Comparison of ENCODE assay signal across 15 cellular contexts in genomic region chr4:18042754-18043153, GRCh38. TPM values are rescaled to one million over a fixed set of nuclear protein-coding genes. Genes with fewer than 3 reads are reported as not detected.
DNase-seq lines count a peak whose midpoint lies in the region; ATAC-seq, FAIRE-seq and TF ChIP-seq lines count a peak whose summit lies in the region.
"Had no signal": no experiment of that assay in that cellular context is flagged by ENCODE, and none has a peak within 500 bp of the region (broad histone marks: within the 10 kb centered on the region; RNA-seq: fewer than 3 reads in every experiment).

No MANE protein-coding gene starts in this region.

- H3K27me3 ChIP-seq in breast epithelium, result no peaks in the 10 kb centered on the region
- no peaks in the 10 kb centered on the region for H3K27me3 ChIP-seq in H1 (replicated peaks in 1 of 4; ENCODE audit: control insufficient read depth in 3 of 4, extremely low read depth in 1 of 4, insufficient read depth in 3 of 4, low read length in 3 of 4)
- H3K27me3 ChIP-seq in smooth muscle cell (ENCODE audit: low read depth), result no peaks in the 10 kb centered on the region

- 64% methylated on average over 2 of the region's 2 CpGs; no CpG with 5 or more reads in 1 of the 2 experiments for WGBS in H1 (ENCODE audit: extremely low coverage in 1 of 2, insufficient coverage in 1 of 2, insufficient read length in 1 of 2, insufficient replicate concordance in 2 of 2, low coverage in 1 of 2, low lambda C conversion rate in 2 of 2, missing lambda C conversion rate in 1 of 2), 2 experiments
- 43% methylated on average over 2 of the region's 2 CpGs for WGBS in smooth muscle cell (ENCODE audit: low lambda C conversion rate)

- H3F3A ChIP-seq in smooth muscle cell (ENCODE audit: low read depth), result no peaks in the 10 kb centered on the region

- H3K23ac ChIP-seq in H1 (ENCODE audit: insufficient read length), result no peak overlapping the region

- no peak overlapping the region for H2BK120ac ChIP-seq in H1 (replicated peaks; ENCODE audit: low read depth, low read length)

- no peak overlapping the region for H4K8ac ChIP-seq in H1 (ENCODE audit: extremely low read depth, insufficient read depth, low read length)

- H3K4ac ChIP-seq in H1 (replicated peaks; ENCODE audit: insufficient read length, low read depth, low read length), result no peak overlapping the region

- no peak overlapping the region for H3K27ac ChIP-seq in breast epithelium
- H3K27ac ChIP-seq in H1 (ENCODE audit: low read depth, low read length), result no peak overlapping the region
- H3K27ac ChIP-seq in smooth muscle cell (ENCODE audit: low read depth), result no peak overlapping the region
- H3K27ac ChIP-seq: coronary artery, left ventricle myocardium inferior had no signal

- H3K36me3 ChIP-seq in breast epithelium, result no peaks in the 10 kb centered on the region
- H3K36me3 ChIP-seq in H1 (ENCODE audit: control insufficient read depth in 2 of 4, insufficient read depth in 4 of 4, low read length in 3 of 4), result no peaks in the 10 kb centered on the region
- no peaks in the 10 kb centered on the region for H3K36me3 ChIP-seq in smooth muscle cell (ENCODE audit: low read depth)
- H3K36me3 ChIP-seq: left ventricle myocardium inferior had no signal

- no peak overlapping the region for H2BK20ac ChIP-seq in H1 (ENCODE audit: low read length)

- H2AFZ ChIP-seq in H1 (ENCODE audit: low read length) (no peak overlapping the region), smooth muscle cell (ENCODE audit: low read depth) (no peak overlapping the region)

- H3K4me3 ChIP-seq in breast epithelium, result no peak overlapping the region
- no peak overlapping the region for H3K4me3 ChIP-seq in H1 (ENCODE audit: extremely low read depth in 1 of 4, insufficient read depth in 2 of 4, low read depth in 3 of 4, low read length in 4 of 4)
- no peak overlapping the region for H3K4me3 ChIP-seq in smooth muscle cell
- H3K4me3 ChIP-seq: coronary artery, left ventricle myocardium inferior had no signal

- no peak overlapping the region for H3K4me2 ChIP-seq in H1 (ENCODE audit: insufficient read depth in 1 of 2, low read depth in 2 of 2, low read length in 2 of 2)
- no peak overlapping the region for H3K4me2 ChIP-seq in smooth muscle cell

- H3K79me2 ChIP-seq in H1 (ENCODE audit: control insufficient read depth in 1 of 2, insufficient read depth in 2 of 2, low read length in 2 of 2) (no peaks in the 10 kb centered on the region), smooth muscle cell (ENCODE audit: low read depth) (no peaks in the 10 kb centered on the region)

- H3K14ac ChIP-seq in H1 (ENCODE audit: insufficient read length), result no peak overlapping the region

- no peak for ATAC-seq in GM18511 (IDR thresholded peaks at IDR 0.05; ENCODE audit: unreplicated experiment)

- BruUV-seq in MCF 10A (replicated peaks; lab: Mats Ljungman, UMichigan), result no TSS peak

- POLR2A ChIA-PET in MCF 10A (lab: Yijun Ruan, JAX), result no interaction called here
- POLR2A ChIA-PET in H1 (lab: Charles Lee; ENCODE audit: partially characterized antibody), result no interaction called here

- no peak for TF ChIP-seq RAD21 in H1 (IDR thresholded peaks at IDR 0.05 in 1 of 2, conservative IDR thresholded peaks at IDR 0.05 in 1 of 2; ENCODE audit: low read depth in 2 of 2, low read length in 2 of 2)

- no peak overlapping the region for H2BK12ac ChIP-seq in H1 (ENCODE audit: low read depth, low read length)

- H3K4me3 Mint-ChIP-seq in MCF 10A (ENCODE audit: unreplicated experiment), result no peak overlapping the region

- no peaks in the 10 kb centered on the region for H3K27me3 Mint-ChIP-seq in MCF 10A (ENCODE audit: insufficient read depth, unreplicated experiment)

- intact Hi-C loops in MCF 10A (cut with micrococcal nuclease) (no loop called here), breast epithelium (cut with DNase I; ENCODE audit: low total_unique reads) (no loop called here)

- no peak for TF ChIP-seq EP300 in H1 (IDR thresholded peaks at IDR 0.05; ENCODE audit: borderline replicate concordance in 1 of 2, low read depth in 2 of 2, low read length in 2 of 2)

- TF ChIP-seq CTCF in MCF 10A (IDR thresholded peaks at IDR 0.05; ENCODE audit: unreplicated experiment), result no peak
- TF ChIP-seq CTCF in breast epithelium (IDR thresholded peaks at IDR 0.05), result no peak
- peak in 1 of 3 experiments; percentile 38; a peak in 2 of 4 replicates for TF ChIP-seq CTCF in H1 (IDR thresholded peaks at IDR 0.05; ENCODE audit: control extremely low read depth in 1 of 3, insufficient read depth in 1 of 3, low read depth in 1 of 3, low read length in 3 of 3)
- peak; percentile 13 for TF ChIP-seq CTCF in smooth muscle cell (IDR thresholded peaks at IDR 0.05; ENCODE audit: borderline replicate concordance, insufficient read depth, poor library complexity, severe bottlenecking)

- H3K9me3 Mint-ChIP-seq in MCF 10A (ENCODE audit: unreplicated experiment), result no peaks in the 10 kb centered on the region

- CTCF ChIA-PET in MCF 10A (lab: Yijun Ruan, JAX), result no interaction called here
- CTCF ChIA-PET in H1 (lab: Charles Lee; ENCODE audit: partially characterized antibody), result interaction anchor here (0.6 to 1.3 kb wide), 5 partner anchors 10 to 318 kb away, joined by 3 to 4 read pairs (median 3); no protein-coding TSS in a partner anchor

- no peaks in the 10 kb centered on the region for H3K36me3 Mint-ChIP-seq in MCF 10A (ENCODE audit: insufficient read depth, unreplicated experiment)

- peaks cover 5% of the 10 kb centered on the region for H3K4me1 Mint-ChIP-seq in MCF 10A (ENCODE audit: insufficient read depth, unreplicated experiment)

- DNase-seq in MCF 10A (ENCODE audit: unreplicated experiment), result peak; percentile 20
- no peak for DNase-seq in breast epithelium (ENCODE audit: low spot score in 2 of 2)
- peak; percentile 68 for DNase-seq in NCI-H226
- DNase-seq in H1 (ENCODE audit: low read depth in 1 of 2, low spot score in 2 of 2), result no peak
- DNase-seq in smooth muscle cell (lab: John Stamatoyannopoulos, UW; ENCODE audit: unreplicated experiment), result no peak
- no peak for DNase-seq in RPMI8226
- no peak for DNase-seq in stimulated activated CD4-positive, alpha-beta T cell treated with anti-CD3 and anti-CD28 coated beads, Interleukin-1b, Interleukin-23, amount 100 ng/mL, for 48 hours
- DNase-seq: activated effector memory CD4-positive, alpha-beta T cell treated with anti-CD3 and anti-CD28 coated beads, Interleukin-2, amount 50 U/mL, for 16 hours; left ventricle myocardium inferior; NCI-H1436; NCI-H748 treated with DMSO at 0.1 percent for 48 hours; nucleus accumbens had no signal

- H3K79me1 ChIP-seq in H1 (ENCODE audit: low read depth, low read length), result no peaks in the 10 kb centered on the region

- no peak overlapping the region for H3K27ac Mint-ChIP-seq in MCF 10A (ENCODE audit: low read depth, unreplicated experiment)

- H3K4me1 ChIP-seq in breast epithelium (no peaks in the 10 kb centered on the region), H1 (replicated peaks in 1 of 4; ENCODE audit: control insufficient read depth in 3 of 4, insufficient read depth in 4 of 4, low read length in 3 of 4) (no peaks in the 10 kb centered on the region), smooth muscle cell (ENCODE audit: low read depth) (no peaks in the 10 kb centered on the region)
- H3K4me1 ChIP-seq: left ventricle myocardium inferior had no signal

- H3K23me2 ChIP-seq in H1 (ENCODE audit: low read depth, low read length), result no peaks in the 10 kb centered on the region

- H3K9ac ChIP-seq in H1 (replicated peaks in 1 of 4; ENCODE audit: extremely low read depth in 1 of 4, low read depth in 3 of 4, low read length in 3 of 4), result no peak overlapping the region
- no peak overlapping the region for H3K9ac ChIP-seq in smooth muscle cell (ENCODE audit: low read depth)

- H2BK15ac ChIP-seq in H1 (ENCODE audit: low read length), result no peak overlapping the region

- peak; percentile 63 for FAIRE-seq in H1 (lab: Jason Lieb, UNC)
- FAIRE-seq: HTR-8/SVneo had no signal

- H2BK5ac ChIP-seq in H1 (ENCODE audit: low read depth, low read length), result no peak overlapping the region

- no peak overlapping the region for H3K56ac ChIP-seq in H1 (replicated peaks; ENCODE audit: insufficient read length, low read depth, low read length)

- H3K18ac ChIP-seq in H1 (ENCODE audit: extremely low read depth, low read length), result no peak overlapping the region

- H4K5ac ChIP-seq in H1 (ENCODE audit: insufficient read length, low read depth, low read length), result no peak overlapping the region

- H2AK5ac ChIP-seq in H1 (ENCODE audit: low read depth, low read length), result no peak overlapping the region

- no peak for TF ChIP-seq POLR2A in breast epithelium (IDR thresholded peaks at IDR 0.05)
- no peak for TF ChIP-seq POLR2A in H1 (IDR thresholded peaks at IDR 0.05; ENCODE audit: control extremely low read depth in 1 of 2, low read depth in 2 of 2, low read length in 2 of 2)

- no peaks in the 10 kb centered on the region for H4K20me1 ChIP-seq in H1 (replicated peaks in 1 of 2; ENCODE audit: control insufficient read depth in 1 of 2, insufficient read depth in 2 of 2, low read length in 2 of 2)
- no peaks in the 10 kb centered on the region for H4K20me1 ChIP-seq in smooth muscle cell (ENCODE audit: low read depth)

- H4K91ac ChIP-seq in H1 (replicated peaks; ENCODE audit: insufficient read length, low read length), result no peak overlapping the region

- no peaks in the 10 kb centered on the region for H3K9me3 ChIP-seq in breast epithelium
- peaks cover 3% of the 10 kb centered on the region in 2 experiments; a peak in 2 of 4 replicates for H3K9me3 ChIP-seq in H1 (ENCODE audit: insufficient read depth in 2 of 2, low read depth in 1 of 2, low read length in 1 of 2)
- no peaks in the 10 kb centered on the region for H3K9me3 ChIP-seq in smooth muscle cell (replicated peaks; ENCODE audit: low read depth)
- H3K9me3 ChIP-seq: left ventricle myocardium inferior had no signal

TF ChIP-seq in H1, 55 proteins besides CTCF, POLR2A, EP300 and RAD21 (continues in another document):
- TF ChIP-seq RNF2 (IDR thresholded peaks at IDR 0.05; ENCODE audit: borderline replicate concordance, low read depth, low read length, missing control alignments, poor library complexity, severe bottlenecking) (no peak), SP4 (IDR thresholded peaks at IDR 0.05; ENCODE audit: low read length) (no peak), JUND (IDR thresholded peaks at IDR 0.05; ENCODE audit: low read length) (no peak), SAP30 (IDR thresholded peaks at IDR 0.05; ENCODE audit: insufficient read depth, insufficient replicate concordance, low read length) (no peak)

RNA-seq across cellular contexts. Expression of gene LCORL, which starts 21.2 kb away (rescaled TPM):
- total RNA-seq in MCF 10A (2022) (10.7 and 14.1 TPM in 2 replicates), breast epithelium (10 to 100 TPM; 23.9 to 34.1 (median 29.6) TPM), smooth muscle cell (15.9 and 16.6 TPM in 2 replicates)
- total RNA-seq in H1 (2021; fragmentation: NEBNext Ultra II Directional; extraction: Animal tissue kit (Norgen Biotek cat#: 25700)), result 19.2 and 20.3 TPM in 2 replicates
- polyA plus RNA-seq in H1 (2011; rRNA removed) (1.8 and 2.2 TPM in 2 replicates), smooth muscle cell (6.7 and 11.2 TPM in 2 replicates)
- polyA plus RNA-seq in H1 (2011; cell fraction: cytosol; rRNA removed), result 3.3 TPM
- 3.5 TPM for polyA plus RNA-seq in H1 (2011; cell fraction: nucleus; rRNA removed)
- 5.3 to 10.7 TPM (median 6.6 TPM) in 4 replicates for polyA plus RNA-seq in H1 (2012, experiment 1 of 2)
- 0.71 TPM for polyA plus RNA-seq in H1 (2012, experiment 2 of 2)
- polyA plus RNA-seq in H1 (2013, experiment 1 of 2), result 8.9 TPM
- 7.6 TPM for polyA plus RNA-seq in H1 (2013, experiment 2 of 2)
- 11.1 and 19.5 TPM in 2 replicates for polyA minus RNA-seq in H1 (2011; rRNA and poly(A)+ RNA removed)
- 4.5 TPM for polyA minus RNA-seq in H1 (2011; cell fraction: cytosol; rRNA and poly(A)+ RNA removed)
- 30.0 TPM for polyA minus RNA-seq in H1 (2011; cell fraction: nucleus; rRNA and poly(A)+ RNA removed)

Comparison
In these comparisons a context has a peak if more than half of its experiments do, and no peak if none do; other contexts are left out.
1. DNase-seq: peak in MCF 10A (single experiment) and NCI-H226 (single experiment); none in breast epithelium (0 of 2), H1 (0 of 2), smooth muscle cell (single experiment), RPMI8226 (single experiment) and stimulated activated CD4-positive, alpha-beta T cell treated with anti-CD3 and anti-CD28 coated beads, Interleukin-1b, Interleukin-23, amount 100 ng/mL, for 48 hours (single experiment).